ENCODE assay signal across 8 cellular contexts in the genomic region with DNA sequence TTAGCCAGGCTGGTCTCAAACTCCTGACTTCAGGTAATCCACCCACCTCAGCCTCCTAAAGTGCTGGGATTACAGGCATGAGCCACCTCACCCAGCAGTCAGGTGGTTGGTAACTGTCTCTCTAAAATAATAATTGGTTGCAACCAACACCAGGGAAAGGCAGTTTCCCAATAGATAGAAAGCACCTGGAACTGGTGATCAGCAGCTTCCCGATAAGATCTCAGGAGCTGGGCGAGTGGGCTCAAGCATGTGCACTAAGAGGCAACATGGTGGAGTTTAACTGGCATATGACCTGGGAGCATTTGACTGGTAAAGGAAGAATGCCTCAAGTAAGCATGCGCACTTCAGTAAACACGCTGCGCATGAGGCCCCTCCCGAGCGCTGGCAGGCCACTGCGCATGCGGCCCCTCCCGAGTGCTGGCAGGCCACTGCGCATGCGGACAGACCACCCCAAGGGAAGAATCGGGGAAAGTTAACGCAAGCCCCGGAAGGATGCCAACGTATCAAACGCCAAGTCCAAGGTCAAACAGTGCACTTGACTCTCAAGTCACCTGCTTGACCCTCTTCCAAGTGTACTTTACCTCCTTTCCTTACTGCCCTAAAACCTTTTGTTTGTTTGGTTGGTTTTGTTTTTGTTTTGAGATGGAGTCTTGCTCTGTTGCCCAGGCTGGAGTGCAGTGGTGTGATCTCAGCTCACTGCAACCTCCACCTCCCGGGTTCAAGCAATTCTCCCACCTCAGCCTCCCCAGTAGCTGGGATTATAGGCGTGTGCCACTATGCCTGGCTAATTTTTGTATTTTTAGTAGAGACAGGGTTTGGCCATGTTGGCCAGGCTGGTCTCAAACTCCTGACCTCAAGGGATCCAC. TPM values are rescaled to one million over a fixed set of nuclear protein-coding genes. Genes with fewer than 3 reads are reported as not detected.
DNase-seq lines count a peak whose midpoint lies in the region; TF ChIP-seq lines count a peak whose summit lies in the region.
"Not testable (repeated sequence)": the region's sequence is repeated elsewhere in the genome, so short reads cannot be mapped to it uniquely, and the experiment has no call there.

No MANE protein-coding gene starts in this region.

- POLR2A ChIA-PET in HEK293T (lab: Yijun Ruan, JAX): interaction anchor here (1.1 kb wide), 1 partner anchor 37 kb away, joined by 3 read pairs; no protein-coding TSS in a partner anchor

- H3K27me3 ChIP-seq in dorsolateral prefrontal cortex; prostate gland (replicated peaks; ENCODE audit: insufficient read depth): not testable (repeated sequence)

- peak overlapping the region in 48 of 59 donors; percentile 3 to 61 (median 38) for H3K4me3 ChIP-seq in dorsolateral prefrontal cortex
- not testable (repeated sequence) for H3K4me3 ChIP-seq in prostate gland

- TF ChIP-seq POLR2A in prostate gland (IDR thresholded peaks at IDR 0.05): not testable (repeated sequence)

- H3K36me3 ChIP-seq in prostate gland: not testable (repeated sequence)

- intact Hi-C loops in dorsolateral prefrontal cortex (cut with DNase I); prostate gland (cut with DNase I): not testable (repeated sequence)

- not testable (repeated sequence) for H3K9me3 ChIP-seq in prostate gland

- peak; percentile 77 for DNase-seq in AG20443 (ENCODE audit: low spot score)
- peak; percentile 76 for DNase-seq in HEK293T (ENCODE audit: extremely low spot score)
- peak; percentile 28 for DNase-seq in T-helper 9 cell
- DNase-seq in activated effector memory CD4-positive, alpha-beta T cell treated with anti-CD3 and anti-CD28 coated beads, Interleukin-2, amount 50 U/mL, for 16 hours: peak; percentile 84
- peak in 8 of 10 donors; percentile 50 to 80 (median 65) for DNase-seq in dorsolateral prefrontal cortex
- peak; percentile 49 for DNase-seq in iPS-NIHi11 (ENCODE audit: low spot score)
- DNase-seq in prostate gland (ENCODE audit: low spot score): peak; percentile 53
- DNase-seq in stimulated activated CD8-positive, alpha-beta memory T cell treated with anti-CD3 and anti-CD28 coated beads, Interleukin-2, amount 100 ng/mL, for 48 hours (ENCODE audit: low read depth in 2 of 2): peak; percentile 51 to 71

- WGBS in prostate gland: 58% methylated on average over 19 of the region's 19 CpGs

- H3K27ac ChIP-seq in dorsolateral prefrontal cortex: peak overlapping the region in 10 of 59 donors; percentile 7 to 68 (median 34)
- not testable (repeated sequence) for H3K27ac ChIP-seq in prostate gland

- peak in 1 of 56 donors; percentile 11 for TF ChIP-seq CTCF in dorsolateral prefrontal cortex (IDR thresholded peaks at IDR 0.05 in 54 of 56, conservative IDR thresholded peaks at IDR 0.05 in 2 of 56; ENCODE audit: low read depth in 1 of 56, partially characterized antibody in 56 of 56)
- not testable (repeated sequence) for TF ChIP-seq CTCF in prostate gland (IDR thresholded peaks at IDR 0.05)

- H3K4me1 ChIP-seq in prostate gland (replicated peaks): not testable (repeated sequence)

- CTCF ChIA-PET in HEK293T (lab: Yijun Ruan, JAX): not testable (repeated sequence)

TF ChIP-seq in HEK293T, 16 proteins besides CTCF, POLR2A, EP300 and RAD21:
- TF ChIP-seq L3MBTL2 (conservative IDR thresholded peaks at IDR 0.05): peak; percentile 94

RNA-seq across cellular contexts. Expression of a gene that starts 34.2 kb away (rescaled TPM):
- total RNA-seq in dorsolateral prefrontal cortex: 10 to 100 TPM in 2 of 120 experiments, 1 to 10 TPM in 118; 1.1 to 15.0 (median 3.9) TPM
- total RNA-seq in prostate gland: 1 to 10 TPM; 6.3 to 8.4 TPM

Comparison
In these comparisons a context has a peak if more than half of its experiments do, and no peak if none do; other contexts are left out.
1. DNase-seq: peak in every context shown above with its lines; median percentile 84 in activated effector memory CD4-positive, alpha-beta T cell treated with anti-CD3 and anti-CD28 coated beads, Interleukin-2, amount 50 U/mL, for 16 hours; 77 in AG20443; 76 in HEK293T; 65 in dorsolateral prefrontal cortex; 61 in stimulated activated CD8-positive, alpha-beta memory T cell treated with anti-CD3 and anti-CD28 coated beads, Interleukin-2, amount 100 ng/mL, for 48 hours; 53 in prostate gland; 49 in iPS-NIHi11; 28 in T-helper 9 cell.